ENCODE assay signal across 17 cellular contexts in genomic region chr11:59187020-59187419, GRCh38. TPM values are rescaled to one million over a fixed set of nuclear protein-coding genes. Genes with fewer than 3 reads are reported as not detected.
A peak's percentile ranks its signal among the peaks of the same experiment; 100 is the strongest.
DNase-seq lines count a peak whose midpoint lies in the region; ATAC-seq, FAIRE-seq and TF ChIP-seq lines count a peak whose summit lies in the region.
"Had no signal": no experiment of that assay in that cellular context is flagged by ENCODE, and none has a peak within 500 bp of the region (broad histone marks: within the 10 kb centered on the region; RNA-seq: fewer than 3 reads in every experiment).

No MANE protein-coding gene starts in this region.

- peak; percentile 17 for FAIRE-seq in GM12892 (lab: Jason Lieb, UNC)
- FAIRE-seq: G401.6 had no signal

- peak overlapping the region; percentile 73 for H3K27ac ChIP-seq in colonic mucosa
- H3K27ac ChIP-seq in lower lobe of right lung, result peak overlapping the region; percentile 63
- H3K27ac ChIP-seq in stomach, result peak overlapping the region; percentile 77 to 86 (median 81)
- H3K27ac ChIP-seq: ascending aorta, C4-2B, parathyroid adenoma had no signal

- peaks cover 39% of the 10 kb centered on the region for H3K4me1 ChIP-seq in colonic mucosa
- peaks cover 84% of the 10 kb centered on the region for H3K4me1 ChIP-seq in lower lobe of right lung
- peaks cover 50 to 89% (median 72%) of the 10 kb centered on the region in 4 donors for H3K4me1 ChIP-seq in stomach
- H3K4me1 ChIP-seq: ascending aorta, parathyroid adenoma had no signal

- no peaks in the 10 kb centered on the region for H3K27me3 ChIP-seq in colonic mucosa
- H3K27me3 ChIP-seq in lower lobe of right lung (ENCODE audit: low read depth), result no peaks in the 10 kb centered on the region
- H3K27me3 ChIP-seq in stomach, result no peaks in the 10 kb centered on the region
- H3K27me3 ChIP-seq: ascending aorta had no signal

- no peak for TF ChIP-seq POLR2A in GM12892 (IDR thresholded peaks at IDR 0.05; ENCODE audit: low read depth, low read length)
- no peak for TF ChIP-seq POLR2A in stomach (IDR thresholded peaks at IDR 0.05)

- DNase-seq in GM12892 (ENCODE audit: insufficient read length) (no peak), colonic mucosa (no peak), lower lobe of right lung (no peak), stomach (no peak), NCI-H2029 treated with DMSO at 0.1 percent for 48 hours (lab: John Stamatoyannopoulos, UW) (no peak), NCI-H774 (lab: John Stamatoyannopoulos, UW) (no peak)
- no peak for DNase-seq in activated CD4-positive, alpha-beta T cell treated with anti-CD3 and anti-CD28 coated beads, Interleukin-2, amount 50 U/mL, for 48 hours
- no peak for DNase-seq in stimulated activated CD4-positive, alpha-beta T cell treated with anti-CD3 and anti-CD28 coated beads, Interleukin-12 subunit alpha, Interleukin-12 subunit beta, amount 100 ng/mL, for 4 hours
- DNase-seq: NCI-H1417 treated with DMSO at 0.1 percent for 48 hours, NCI-H526 treated with DMSO at 0.1 percent for 48 hours, SW 1271 had no signal

- TF ChIP-seq CTCF in colonic mucosa (IDR thresholded peaks at IDR 0.05) (no peak), lower lobe of right lung (IDR thresholded peaks at IDR 0.05) (no peak), stomach (IDR thresholded peaks at IDR 0.05) (no peak)

- H3K9ac ChIP-seq in colonic mucosa (ENCODE audit: low read depth in 2 of 2, low read length in 2 of 2), result peak overlapping the region in 1 of 2 donors; percentile 84
- H3K9ac ChIP-seq: parathyroid adenoma had no signal

- TF ChIP-seq EP300 in stomach (IDR thresholded peaks at IDR 0.05), result no peak

- ATAC-seq in lower lobe of right lung, result peak; percentile 9 to 42

- intact Hi-C loops in colonic mucosa (cut with DNase I) (loop anchor here (2.0 kb wide), 1 partner anchor 14 kb away; the partner anchor contains the start of gene DTX4), lower lobe of right lung (cut with DNase I) (no loop called here), stomach (cut with DNase I; ENCODE audit: low total_unique reads) (no loop called here)

- no peaks in the 10 kb centered on the region for H3K9me3 ChIP-seq in colonic mucosa
- H3K9me3 ChIP-seq in lower lobe of right lung, result no peaks in the 10 kb centered on the region
- H3K9me3 ChIP-seq in stomach, result no peaks in the 10 kb centered on the region
- H3K9me3 ChIP-seq: ascending aorta had no signal

- WGBS in stomach, 5 donors, result 22 to 54% (median 23%) methylated on average over 3 of the region's 3 CpGs

- H3K36me3 ChIP-seq in colonic mucosa (peaks cover 4% of the 10 kb centered on the region), lower lobe of right lung (peaks cover 31% of the 10 kb centered on the region), stomach (peaks cover 10 to 47% (median 35%) of the 10 kb centered on the region in 4 donors)

- H3K4me3 ChIP-seq in colonic mucosa (no peak overlapping the region), lower lobe of right lung (no peak overlapping the region), stomach (peak overlapping the region in 1 of 4 donors; percentile 27)
- H3K4me3 ChIP-seq: ascending aorta had no signal

RNA-seq across cellular contexts. Expression of gene DTX4, which starts 15.1 kb away (rescaled TPM):
- polyA plus RNA-seq in GM12892 (2012; ENCODE audit: missing spikeins), result 17.2 TPM
- 10 to 100 TPM; 54.7 to 59.7 TPM for total RNA-seq in colonic mucosa
- total RNA-seq in lower lobe of right lung, result 51.7 TPM
- 10 to 100 TPM; 16.8 to 58.0 (median 38.6) TPM for total RNA-seq in stomach
- polyA plus RNA-seq in stomach, result 10 to 100 TPM in 2 of 3 donors, 1 to 10 TPM in 1; 5.4 to 15.0 (median 13.5) TPM

RNA-seq across cellular contexts. Expression of gene MPEG1, which starts 25.7 kb away (rescaled TPM):
- polyA plus RNA-seq in GM12892 (2012; ENCODE audit: missing spikeins), result 2.6 TPM
- total RNA-seq in colonic mucosa (10 to 100 TPM in 1 of 2 donors, 1 to 10 TPM in 1; 4.7 to 17.6 TPM), lower lobe of right lung (48.9 TPM), stomach (10 to 100 TPM in 3 of 5 donors, 1 to 10 TPM in 1, not detected in 1; 5.3 to 18.4 (median 16.1) TPM)
- 1 to 10 TPM; 1.4 to 5.2 (median 5.0) TPM for polyA plus RNA-seq in stomach
- total RNA-seq: activated CD8-positive, alpha-beta memory T cell treated with anti-CD3 and anti-CD28 coated beads for 36 hours; M059J had no signal

RNA-seq across cellular contexts. Expression of gene FAM111A, which starts 44.4 kb away (rescaled TPM):
- 51.7 TPM for polyA plus RNA-seq in GM12892 (2012; ENCODE audit: missing spikeins)
- total RNA-seq in colonic mucosa, result 10 to 100 TPM; 24.9 to 38.1 TPM
- 68.4 TPM for total RNA-seq in lower lobe of right lung
- total RNA-seq in stomach, result 10 to 100 TPM; 13.6 to 78.2 (median 41.5) TPM
- polyA plus RNA-seq in stomach, result 10 to 100 TPM in 1 of 3 donors, 1 to 10 TPM in 2; 8.9 to 20.7 (median 9.7) TPM
